ENCODE assay signal across 11 cellular contexts in the genomic region with DNA sequence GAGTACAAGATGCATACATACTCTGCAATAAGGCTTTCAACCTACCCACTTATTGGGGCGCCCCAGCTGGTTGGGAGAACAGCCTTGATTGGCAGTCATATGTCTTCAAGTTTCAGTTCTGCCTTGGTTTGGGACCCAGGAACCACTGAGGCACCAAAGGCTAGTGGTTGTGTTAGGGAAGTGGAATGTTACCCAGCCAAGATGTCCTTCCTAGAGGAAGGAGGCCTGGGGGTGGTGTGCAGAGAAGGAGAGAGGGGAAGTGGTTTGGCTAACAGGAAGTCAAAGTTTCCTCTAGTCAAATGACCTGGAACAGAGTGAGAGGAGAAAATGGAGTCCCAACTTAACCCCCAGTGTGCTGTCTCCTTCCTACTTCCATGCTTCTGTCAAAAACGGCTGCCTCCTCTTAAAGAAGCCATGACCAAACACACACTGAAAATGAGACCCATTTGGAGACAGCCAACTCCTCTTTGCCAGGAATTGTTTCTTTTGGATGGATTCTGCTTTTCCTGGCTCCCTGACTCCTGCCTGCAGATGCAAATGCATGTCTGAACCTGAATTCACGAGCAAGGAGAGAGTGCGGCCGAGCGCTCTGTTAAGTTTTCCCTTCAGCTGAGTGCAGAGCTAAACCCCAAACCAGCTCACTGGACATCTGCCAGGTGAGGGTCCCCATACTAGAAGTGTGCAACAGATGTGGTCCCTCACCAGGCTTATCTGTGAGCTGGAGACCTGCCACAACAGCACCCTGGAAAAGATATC. TPM values are rescaled to one million over a fixed set of nuclear protein-coding genes. Genes with fewer than 3 reads are reported as not detected.
DNase-seq lines count a peak whose midpoint lies in the region; ATAC-seq, FAIRE-seq and TF ChIP-seq lines count a peak whose summit lies in the region.
"Had no signal": no experiment of that assay in that cellular context is flagged by ENCODE, and none has a peak within 500 bp of the region (broad histone marks: within the 10 kb centered on the region; RNA-seq: fewer than 3 reads in every experiment).

No MANE protein-coding gene starts in this region.

- H3K4me2 ChIP-seq in Karpas-422 (ENCODE audit: low read depth, low read length, poor library complexity, severe bottlenecking) (no peak overlapping the region), osteoblast (ENCODE audit: insufficient read depth, low read length) (peak overlapping the region; percentile 30)

- H3K4me3 ChIP-seq in Karpas-422 (ENCODE audit: low read length) (no peak overlapping the region), bronchial epithelial cell (ENCODE audit: low read depth, low read length) (no peak overlapping the region), osteoblast (ENCODE audit: insufficient read depth, low read length) (no peak overlapping the region), small intestine (ENCODE audit: low read depth in 1 of 2, low read length in 2 of 2) (no peak overlapping the region)
- H3K4me3 ChIP-seq: skin epidermis had no signal

- WGBS in small intestine, 3 donors = 78 to 91% (median 91%) methylated on average over 6 of the region's 6 CpGs

- H3K9ac ChIP-seq in Karpas-422 (ENCODE audit: low read length) = no peak overlapping the region

- no peak for ATAC-seq in HG02840 (IDR thresholded peaks at IDR 0.05; ENCODE audit: low FRiP score, unreplicated experiment)

- no peaks in the 10 kb centered on the region for H3K36me3 ChIP-seq in Karpas-422 (ENCODE audit: insufficient read depth, low read length)
- no peaks in the 10 kb centered on the region for H3K36me3 ChIP-seq in bronchial epithelial cell (ENCODE audit: control insufficient read depth, insufficient read depth, low read length)
- no peaks in the 10 kb centered on the region for H3K36me3 ChIP-seq in osteoblast (ENCODE audit: insufficient read depth, low read length)
- no peaks in the 10 kb centered on the region for H3K36me3 ChIP-seq in small intestine (ENCODE audit: control insufficient read depth in 2 of 2, insufficient read depth in 2 of 2, low read length in 2 of 2)

- 0 out of 2 replicates have a peak overlapping the region, but pooled peaks have one; percentile 65 for H2AFZ ChIP-seq in Karpas-422 (ENCODE audit: low read length)
- peak overlapping the region; percentile 5 for H2AFZ ChIP-seq in osteoblast (ENCODE audit: low read length)

- H4K20me1 ChIP-seq in Karpas-422 (ENCODE audit: insufficient read depth, low read depth, low read length) = no peaks in the 10 kb centered on the region
- no peaks in the 10 kb centered on the region for H4K20me1 ChIP-seq in osteoblast (ENCODE audit: insufficient read depth, low read length)

- H3K79me2 ChIP-seq in Karpas-422 (ENCODE audit: low read length) (no peaks in the 10 kb centered on the region), osteoblast (ENCODE audit: insufficient read depth, low read length) (no peaks in the 10 kb centered on the region)

- peak; percentile 27 for DNase-seq in GM19238 (ENCODE audit: insufficient read length, low spot score)
- peak; percentile 48 for DNase-seq in Karpas-422
- DNase-seq in bronchial epithelial cell (ENCODE audit: low read depth) = peak; percentile 48
- no peak for DNase-seq in osteoblast (ENCODE audit: insufficient read length, low spot score, missing footprints)
- no peak for DNase-seq in small intestine
- DNase-seq in COLO668 (lab: John Stamatoyannopoulos, UW; ENCODE audit: unreplicated experiment) = no peak
- DNase-seq in D721Med (ENCODE audit: insufficient read length, low spot score) = no peak
- DNase-seq: DMS79; stimulated activated naive CD4-positive, alpha-beta T cell treated with Interleukin-2 at 50 U/mL for 16 hours had no signal

- H3K4me1 ChIP-seq in Karpas-422 (ENCODE audit: low read length) (peaks cover 7% of the 10 kb centered on the region), osteoblast (ENCODE audit: insufficient read depth, low read length) (no peaks in the 10 kb centered on the region), small intestine (ENCODE audit: control insufficient read depth in 2 of 2, insufficient read depth in 1 of 2, low read depth in 1 of 2, low read length in 1 of 2) (peaks cover 7 to 8% of the 10 kb centered on the region in 2 donors)

- H3K27ac ChIP-seq in Karpas-422 (ENCODE audit: low read length) = no peak overlapping the region
- no peak overlapping the region for H3K27ac ChIP-seq in osteoblast (ENCODE audit: low read depth, low read length)
- H3K27ac ChIP-seq in small intestine (ENCODE audit: low read depth in 1 of 2, low read length in 1 of 2) = no peak overlapping the region

- H3K27me3 ChIP-seq in Karpas-422 (ENCODE audit: low read length) = no peaks in the 10 kb centered on the region
- H3K27me3 ChIP-seq in bronchial epithelial cell (ENCODE audit: control insufficient read depth, insufficient read depth, low read length) = no peaks in the 10 kb centered on the region
- H3K27me3 ChIP-seq in osteoblast (ENCODE audit: insufficient read depth, low read length) = peaks cover 24% of the 10 kb centered on the region
- H3K27me3 ChIP-seq in small intestine (ENCODE audit: control insufficient read depth in 2 of 2, insufficient read depth in 2 of 2, low read length in 2 of 2) = no peaks in the 10 kb centered on the region

- TF ChIP-seq CTCF in bronchial epithelial cell (IDR thresholded peaks at IDR 0.05; ENCODE audit: insufficient read depth, low read length, severe bottlenecking) (no peak), osteoblast (IDR thresholded peaks at IDR 0.05; ENCODE audit: extremely low read depth, low read depth, low read length) (no peak), D721Med (IDR thresholded peaks at IDR 0.05; ENCODE audit: insufficient read depth, missing control alignments) (no peak)

- FAIRE-seq in bronchial epithelial cell (lab: Jason Lieb, UNC) (peak; percentile 28), small intestine (lab: Jason Lieb, UNC) (no peak), D721Med (lab: Jason Lieb, UNC) (no peak)

- H3K9me3 ChIP-seq in Karpas-422 (ENCODE audit: low read length) = no peaks in the 10 kb centered on the region
- no peaks in the 10 kb centered on the region for H3K9me3 ChIP-seq in osteoblast (ENCODE audit: low read depth, low read length)
- H3K9me3 ChIP-seq in small intestine (ENCODE audit: control insufficient read depth, low read depth) = no peaks in the 10 kb centered on the region

- H3K9me2 ChIP-seq in Karpas-422 (replicated peaks; ENCODE audit: insufficient read depth, low read length) = no peaks in the 10 kb centered on the region

RNA-seq across cellular contexts. Expression of a gene that starts 59.3 kb away (rescaled TPM):
- total RNA-seq in Karpas-422 (2014; rRNA removed; shearing (Covaris generic); ENCODE audit: low replicate concordance) = 83.0 and 175 TPM in 2 replicates
- 113 and 115 TPM in 2 replicates for total RNA-seq in bronchial epithelial cell
- 211 and 222 TPM in 2 replicates for total RNA-seq in osteoblast
- 100 to 1,000 TPM; 151 to 172 (median 172) TPM for polyA plus RNA-seq in small intestine

Comparison
In these comparisons a context has a peak if more than half of its experiments do, and no peak if none do; other contexts are left out.
1. DNase-seq: peak in GM19238 (single experiment), Karpas-422 (single experiment) and bronchial epithelial cell (single experiment); none in osteoblast (single experiment), small intestine (single experiment), COLO668 (single experiment) and D721Med (single experiment).